23 cellular contexts compared by ENCODE assay signal in genomic region chr17:12672944-12673343, GRCh38. TPM values are rescaled to one million over a fixed set of nuclear protein-coding genes. Genes with fewer than 3 reads are reported as not detected.
DNase-seq lines count a peak whose midpoint lies in the region; ATAC-seq and TF ChIP-seq lines count a peak whose summit lies in the region.
"Had no signal": no experiment of that assay in that cellular context is flagged by ENCODE, and none has a peak within 500 bp of the region (broad histone marks: within the 10 kb centered on the region; RNA-seq: fewer than 3 reads in every experiment).

No MANE protein-coding gene starts in this region.

- H3K9me3 ChIP-seq in colonic mucosa: no peaks in the 10 kb centered on the region
- no peaks in the 10 kb centered on the region for H3K9me3 ChIP-seq in muscle layer of colon (ENCODE audit: low read length)
- H3K9me3 ChIP-seq in tibial artery: no peaks in the 10 kb centered on the region
- no peaks in the 10 kb centered on the region for H3K9me3 ChIP-seq in T-helper 17 cell (ENCODE audit: control insufficient read depth, low read length, poor library complexity, severe bottlenecking)

- intact Hi-C loops in colonic mucosa (cut with DNase I) (loop anchor here (5.0 kb wide), 1 partner anchor 69 kb away; no protein-coding TSS in a partner anchor), tibial artery (cut with DNase I; ENCODE audit: low total_unique reads) (loop anchor here (2.0 to 5.0 kb wide), 2 partner anchors 416 to 899 kb away; no protein-coding TSS in a partner anchor)

- peak overlapping the region; percentile 18 for H3K27ac ChIP-seq in colonic mucosa
- peak overlapping the region; percentile 12 for H3K27ac ChIP-seq in muscle layer of colon (ENCODE audit: low read depth, low read length)
- peak overlapping the region; percentile 19 to 97 for H3K27ac ChIP-seq in tibial artery
- H3K27ac ChIP-seq: 22Rv1, SK-N-MC had no signal

- H3K36me3 ChIP-seq in colonic mucosa (no peaks in the 10 kb centered on the region), muscle layer of colon (ENCODE audit: insufficient read depth, low read length) (no peaks in the 10 kb centered on the region), tibial artery (no peaks in the 10 kb centered on the region)

- H3K27me3 Mint-ChIP-seq in T-helper 17 cell: no peaks in the 10 kb centered on the region

- no peak for ATAC-seq in GM19351 (IDR thresholded peaks at IDR 0.05; ENCODE audit: unreplicated experiment)
- no peak for ATAC-seq in T-helper 17 cell

- no peak overlapping the region for H3K4me3 Mint-ChIP-seq in T-helper 17 cell
- H3K4me3 Mint-ChIP-seq: B cell, CD14-positive monocyte, IgD-negative memory B cell had no signal

- H3K9ac ChIP-seq in colonic mucosa (ENCODE audit: low read depth in 2 of 2, low read length in 2 of 2) (no peak overlapping the region), muscle layer of colon (ENCODE audit: low read length) (no peak overlapping the region)

- H3K36me3 Mint-ChIP-seq in T-helper 17 cell (ENCODE audit: low read depth): no peaks in the 10 kb centered on the region
- H3K36me3 Mint-ChIP-seq: CD14-positive monocyte, IgD-negative memory B cell had no signal

- no peaks in the 10 kb centered on the region for H3K27me3 ChIP-seq in colonic mucosa
- no peaks in the 10 kb centered on the region for H3K27me3 ChIP-seq in muscle layer of colon (ENCODE audit: control insufficient read depth in 1 of 2, insufficient read depth in 2 of 2, low read length in 2 of 2)
- H3K27me3 ChIP-seq in tibial artery: no peaks in the 10 kb centered on the region

- no peaks in the 10 kb centered on the region for H3K4me1 Mint-ChIP-seq in T-helper 17 cell
- H3K4me1 Mint-ChIP-seq: B cell, CD14-positive monocyte, IgD-negative memory B cell had no signal

- H3K27ac Mint-ChIP-seq in T-helper 17 cell: no peak overlapping the region
- H3K27ac Mint-ChIP-seq: B cell, CD14-positive monocyte, IgD-negative memory B cell had no signal

- H3K4me1 ChIP-seq in colonic mucosa: no peaks in the 10 kb centered on the region
- peaks cover 40% of the 10 kb centered on the region for H3K4me1 ChIP-seq in muscle layer of colon (ENCODE audit: insufficient read depth, low read length)
- peaks cover 0 to 68% (median 11%) of the 10 kb centered on the region in 4 donors for H3K4me1 ChIP-seq in tibial artery

- peak; percentile 0 for DNase-seq in SIG-M5 treated with dmso at 0.1 percent for 504 hours (lab: John Stamatoyannopoulos, UW; ENCODE audit: unreplicated experiment)
- no peak for DNase-seq in SIG-M5 (lab: John Stamatoyannopoulos, UW)
- DNase-seq in colonic mucosa: no peak
- no peak for DNase-seq in tibial artery
- DNase-seq in NCI-H1105 treated with DMSO at 0.1 percent for 48 hours (lab: John Stamatoyannopoulos, UW): no peak
- DNase-seq in T-helper 17 cell: no peak
- DNase-seq: DMS53, GDM1, MV-4-11, NCI-H1694, NCI-H2081, NCI-H2171, NCI-H345, NCI-H524 treated with DMSO at 0.1 percent for 48 hours, OCI-M1, Right ventricle myocardium superior had no signal

- TF ChIP-seq CTCF in colonic mucosa (IDR thresholded peaks at IDR 0.05) (no peak), tibial artery (IDR thresholded peaks at IDR 0.05) (no peak)

- no peak overlapping the region for H3K4me3 ChIP-seq in colonic mucosa
- H3K4me3 ChIP-seq in muscle layer of colon (ENCODE audit: low read depth in 1 of 2, low read length in 2 of 2): no peak overlapping the region
- H3K4me3 ChIP-seq in tibial artery: no peak overlapping the region
- H3K4me3 ChIP-seq: SK-N-MC had no signal

RNA-seq across cellular contexts. Expression of gene MYOCD, which starts 7.3 kb away (rescaled TPM):
- total RNA-seq in colonic mucosa: 10 to 100 TPM in 1 of 2 donors, 1 to 10 TPM in 1; 1.1 to 20.5 TPM
- total RNA-seq in T-helper 17 cell: not detected
